In the genomic region with DNA sequence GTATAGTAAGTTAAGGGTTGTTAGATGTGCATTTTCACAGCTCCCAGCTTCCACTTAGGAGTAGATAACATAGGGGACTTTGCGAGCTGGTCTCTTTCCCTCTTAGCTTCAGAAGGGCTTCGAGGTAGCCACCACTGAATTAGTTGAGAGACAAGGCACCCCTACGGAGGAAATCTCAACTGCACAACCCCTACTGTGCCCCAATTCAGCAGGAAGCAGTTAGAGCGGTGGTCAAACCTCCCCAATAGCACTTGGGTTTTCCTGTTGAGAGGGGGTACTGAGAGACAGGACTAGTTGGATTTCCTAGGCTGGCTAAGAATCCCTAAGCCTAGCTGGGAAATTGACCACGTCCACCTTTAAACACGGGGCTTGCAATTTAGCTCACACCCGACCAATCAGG, we compare ENCODE assay signal across 10 cellular contexts. TPM values are rescaled to one million over a fixed set of nuclear protein-coding genes. Genes with fewer than 3 reads are reported as not detected.
DNase-seq lines count a peak whose midpoint lies in the region; ATAC-seq, FAIRE-seq and TF ChIP-seq lines count a peak whose summit lies in the region.
"Had no signal": no experiment of that assay in that cellular context is flagged by ENCODE, and none has a peak within 500 bp of the region (broad histone marks: within the 10 kb centered on the region; RNA-seq: fewer than 3 reads in every experiment).

No MANE protein-coding gene starts in this region.

- H4K20me1 ChIP-seq in OCI-LY7 (ENCODE audit: insufficient read depth, low read length): 0 out of 2 replicates have a peak, but pooled peaks cover 9% of the 10 kb centered on the region

- H3K79me2 ChIP-seq in OCI-LY7 (ENCODE audit: insufficient read depth, low read depth, low read length) (peaks cover 44% of the 10 kb centered on the region), parathyroid adenoma (peaks cover 30% of the 10 kb centered on the region)

- no peaks in the 10 kb centered on the region for H3K9me2 ChIP-seq in OCI-LY7 (ENCODE audit: insufficient read depth, low read length)

- no peaks in the 10 kb centered on the region for H3K9me3 Mint-ChIP-seq in Calu3 (ENCODE audit: low read depth, unreplicated experiment)

- TF ChIP-seq CTCF in Calu3 (IDR thresholded peaks at IDR 0.05; ENCODE audit: unreplicated experiment) (no peak), OCI-LY7 (conservative IDR thresholded peaks at IDR 0.05; ENCODE audit: low read length) (no peak), parathyroid adenoma (IDR thresholded peaks at IDR 0.05) (no peak)

- DNase-seq in Calu3 (no peak), OCI-LY7 (ENCODE audit: low spot score) (no peak), epithelial cell of prostate (ENCODE audit: low read depth, low spot score) (no peak), HuH-7.5 (ENCODE audit: low spot score) (no peak), H54 (ENCODE audit: insufficient read length, low spot score) (no peak)
- DNase-seq in stimulated activated CD4-positive, alpha-beta T cell treated with anti-CD3 and anti-CD28 coated beads, Interleukin-1b, Interleukin-23, amount 100 ng/mL, for 48 hours: no peak
- DNase-seq: KBM-7, uterus had no signal

- H3K36me3 Mint-ChIP-seq in Calu3 (ENCODE audit: insufficient read depth, unreplicated experiment): peaks cover 43% of the 10 kb centered on the region

- no peak for FAIRE-seq in H54 (lab: Jason Lieb, UNC)

- no peaks in the 10 kb centered on the region for H3K27me3 ChIP-seq in parathyroid adenoma (ENCODE audit: control insufficient read depth, insufficient read depth, low read length)
- H3K27me3 ChIP-seq: uterus had no signal

- BruUV-seq in Calu3 (replicated peaks; lab: Mats Ljungman, UMichigan) (no TSS peak), OCI-LY7 (replicated peaks; lab: Mats Ljungman, UMichigan) (no TSS peak)

- CTCF ChIA-PET in Calu3 (lab: Charles Lee): interaction anchor here (1.7 to 1.9 kb wide), 2 partner anchors 12 to 105 kb away, joined by 6 to 7 read pairs; partner anchors contain the start of gene SEPTIN7
- CTCF ChIA-PET in OCI-LY7 (lab: Charles Lee; ENCODE audit: unreplicated experiment): interaction anchor here (0.9 to 1.4 kb wide), 4 partner anchors 14 to 105 kb away, joined by 3 read pairs; partner anchors contain the start of gene SEPTIN7

- no peaks in the 10 kb centered on the region for H3K27me3 Mint-ChIP-seq in Calu3 (ENCODE audit: unreplicated experiment)

- H3K4me2 ChIP-seq in OCI-LY7 (ENCODE audit: low read length) (peak overlapping the region; percentile 98), parathyroid adenoma (ENCODE audit: low read length) (no peak overlapping the region)

- H3K4me1 Mint-ChIP-seq in Calu3 (ENCODE audit: low read depth, unreplicated experiment): peaks cover 48% of the 10 kb centered on the region

- peak overlapping the region; percentile 93 for H3K27ac Mint-ChIP-seq in Calu3 (ENCODE audit: unreplicated experiment)

- peaks cover 35% of the 10 kb centered on the region for H3K4me1 ChIP-seq in OCI-LY7 (ENCODE audit: insufficient read depth, low read length, poor library complexity, severe bottlenecking)
- H3K4me1 ChIP-seq in parathyroid adenoma: peaks cover 6% of the 10 kb centered on the region

- POLR2A ChIA-PET in OCI-LY7 (lab: Charles Lee): interaction anchor here (0.6 to 11.6 kb wide), 11 partner anchors 8 to 697 kb away, joined by 3 to 98 read pairs (median 5); partner anchors contain the start of gene SEPTIN7

- H3K9ac ChIP-seq in parathyroid adenoma: no peak overlapping the region

- no peaks in the 10 kb centered on the region for H3K9me3 ChIP-seq in OCI-LY7 (ENCODE audit: low read length)
- no peaks in the 10 kb centered on the region for H3K9me3 ChIP-seq in parathyroid adenoma (ENCODE audit: control insufficient read depth, low read length)
- H3K9me3 ChIP-seq: uterus had no signal

- H3K27ac ChIP-seq in OCI-LY7 (ENCODE audit: low read depth, low read length, poor library complexity, severe bottlenecking) (no peak overlapping the region), epithelial cell of prostate (peak overlapping the region; percentile 89), parathyroid adenoma (no peak overlapping the region)

- peak overlapping the region; percentile 100 for H3K4me3 Mint-ChIP-seq in Calu3 (ENCODE audit: low read depth, unreplicated experiment)

- no peak for TF ChIP-seq POLR2A in H54 (IDR thresholded peaks at IDR 0.05; ENCODE audit: low read depth, low read length)

- H3K4me3 ChIP-seq in OCI-LY7 (ENCODE audit: low read depth, low read length, poor library complexity, severe bottlenecking) (peak overlapping the region; percentile 87), parathyroid adenoma (ENCODE audit: low read depth, low read length) (peak overlapping the region; percentile 68)

- ATAC-seq in GM19395 (IDR thresholded peaks at IDR 0.05; ENCODE audit: unreplicated experiment): no peak

- intact Hi-C loops in Calu3 (cut with micrococcal nuclease; ENCODE audit: unreplicated experiment): loop anchor here (10.0 kb wide), 1 partner anchor 1339 kb away; no protein-coding TSS in a partner anchor
- intact Hi-C loops in OCI-LY7 (cut with micrococcal nuclease; ENCODE audit: unreplicated experiment): loop anchor here (1.0 to 10.0 kb wide), 2 partner anchors 34 to 699 kb away; no protein-coding TSS in a partner anchor

- H3K36me3 ChIP-seq in OCI-LY7 (ENCODE audit: insufficient read depth, low read length) (no peaks in the 10 kb centered on the region), parathyroid adenoma (ENCODE audit: control insufficient read depth, insufficient read depth, low read length) (no peaks in the 10 kb centered on the region)
- H3K36me3 ChIP-seq: uterus had no signal

- H2AFZ ChIP-seq in OCI-LY7 (ENCODE audit: low read length) (no peak overlapping the region), parathyroid adenoma (peak overlapping the region; percentile 100)

RNA-seq across cellular contexts. Expression of gene HERPUD2, which starts 1.1 kb away (rescaled TPM):
- 37.5 and 42.7 TPM in 2 replicates for total RNA-seq in Calu3 (2022)
- total RNA-seq in OCI-LY7 (2014; rRNA removed; shearing (Covaris generic)): 11.9 and 18.8 TPM in 2 replicates
- total RNA-seq in OCI-LY7 (2022): 20.6 and 26.4 TPM in 2 replicates
